ENCODE assay signal across 26 cellular contexts in the genomic region with DNA sequence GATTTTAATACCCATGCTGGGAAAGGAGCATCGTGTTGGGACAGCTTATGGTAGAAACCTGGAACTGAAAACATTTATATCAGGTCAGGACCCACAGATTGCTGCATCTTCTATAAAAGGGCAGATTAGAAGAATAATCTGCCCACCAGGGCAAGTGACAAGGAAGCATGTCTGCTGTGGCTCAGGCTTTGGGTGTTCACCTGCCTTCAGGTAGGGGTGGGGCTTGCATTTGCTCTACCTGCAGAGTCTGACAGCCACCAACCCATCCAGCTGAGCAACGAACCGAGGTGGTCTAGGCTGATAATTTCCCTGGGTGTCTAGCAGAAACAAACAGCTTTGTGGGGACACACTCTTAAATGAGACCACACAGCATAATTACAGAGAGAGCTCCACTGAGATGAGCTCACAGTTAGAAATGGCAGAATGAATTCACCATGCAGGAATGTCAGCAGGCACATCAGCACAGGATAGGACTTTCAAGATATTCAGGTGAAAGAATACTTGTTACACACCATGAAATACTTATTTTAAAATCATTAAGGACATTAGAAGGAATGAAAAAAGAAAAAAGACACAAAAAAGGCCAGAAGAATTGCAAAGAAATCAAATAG. TPM values are rescaled to one million over a fixed set of nuclear protein-coding genes. Genes with fewer than 3 reads are reported as not detected.
"Had no signal": no experiment of that assay in that cellular context is flagged by ENCODE, and none has a peak within 500 bp of the region (broad histone marks: within the 10 kb centered on the region; RNA-seq: fewer than 3 reads in every experiment).

No MANE protein-coding gene starts in this region.

- H3K27ac ChIP-seq: adrenal gland, ascending aorta, breast epithelium, left ventricle myocardium inferior, neural progenitor cell, sigmoid colon, upper lobe of right lung had no signal

- ATAC-seq: activated CD4-positive, alpha-beta T cell treated with anti-CD3 and anti-CD28 coated beads for 36 hours; activated naive CD4-positive, alpha-beta T cell treated with anti-CD3 and anti-CD28 coated beads, Interleukin-2, amount 50 U/mL, for 72 hours; activated T-helper 17 cell treated with anti-CD3 and anti-CD28 coated beads, Interleukin-2, amount 50 U/mL, for 72 hours; naive thymus-derived CD8-positive, alpha-beta T cell; upper lobe of right lung had no signal

- H3K4me3 ChIP-seq: adrenal gland, ascending aorta, breast epithelium, left ventricle myocardium inferior, neural progenitor cell, sigmoid colon, spleen, upper lobe of right lung had no signal

- H3K4me2 ChIP-seq: neural progenitor cell had no signal

- DNase-seq: activated B cell treated with CpG ODN at 0.5 μM for 24 hours; activated CD4-positive, alpha-beta T cell treated with anti-CD3 and anti-CD28 coated beads for 36 hours; activated CD4-positive, alpha-beta T cell treated with anti-CD3 and anti-CD28 coated beads, Interleukin-2, amount 50 U/mL, for 4 hours; activated CD8-positive, alpha-beta memory T cell treated with anti-CD3 and anti-CD28 coated beads for 24 hours; activated CD8-positive, alpha-beta memory T cell treated with anti-CD3 and anti-CD28 coated beads, Interleukin-2, amount 50 U/mL, for 4 hours; activated T-cell treated with anti-CD3 and anti-CD28 coated beads, Interleukin-2, amount 50 U/mL, for 24 hours; adrenal gland; effector memory CD4-positive, alpha-beta T cell; left ventricle myocardium inferior; naive thymus-derived CD8-positive, alpha-beta T cell; posterior cingulate gyrus; sigmoid colon; spleen; stimulated activated CD4-positive, alpha-beta T cell treated with anti-CD3 and anti-CD28 coated beads, Interleukin-4, amount 100 ng/mL, for 1 hour; stimulated activated naive CD4-positive, alpha-beta T cell treated with Interleukin-2 at 50 U/mL for 16 hours; T1000; upper lobe of right lung had no signal

- H3K27me3 ChIP-seq: ascending aorta, breast epithelium, neural progenitor cell, sigmoid colon had no signal

- H3K36me3 ChIP-seq: adrenal gland, ascending aorta, breast epithelium, left ventricle myocardium inferior, neural progenitor cell, sigmoid colon, spleen, upper lobe of right lung had no signal

- H3K4me1 ChIP-seq: adrenal gland, ascending aorta, breast epithelium, sigmoid colon, spleen, upper lobe of right lung had no signal

- H3K9me3 ChIP-seq: adrenal gland, ascending aorta, breast epithelium, left ventricle myocardium inferior, sigmoid colon, spleen, upper lobe of right lung had no signal

- H3K9ac ChIP-seq: neural progenitor cell had no signal

RNA-seq across cellular contexts. Expression of a gene that starts 36.1 kb away (rescaled TPM):
- total RNA-seq: activated B cell treated with CpG ODN at 0.5 μM for 24 hours; activated CD4-positive, alpha-beta T cell treated with anti-CD3 and anti-CD28 coated beads for 36 hours; ascending aorta; dermis microvascular lymphatic vessel endothelial cell; naive thymus-derived CD8-positive, alpha-beta T cell; omental fat pad; T-helper 1 cell treated with Interleukin-12 subunit alpha and Interleukin-12 subunit beta and Interleukin-4 antibody, amounts not matched to agents 30 ng/mL and 1 ng/mL, for 36 hours; upper lobe of right lung had no signal
- polyA plus RNA-seq: keratinocyte; naive thymus-derived CD8-positive, alpha-beta T cell had no signal
